Comparison of ENCODE assay signal across 24 cellular contexts in genomic region chr3:150335631-150336030, GRCh38.
DNase-seq lines count a peak whose midpoint lies in the region; ATAC-seq, FAIRE-seq and TF ChIP-seq lines count a peak whose summit lies in the region.
"Had no signal": no experiment of that assay in that cellular context is flagged by ENCODE, and none has a peak within 500 bp of the region (broad histone marks: within the 10 kb centered on the region; RNA-seq: fewer than 3 reads in every experiment).

No MANE protein-coding gene starts in this region.

- no peaks in the 10 kb centered on the region for H3K9me3 Mint-ChIP-seq in neural progenitor cell
- H3K9me3 Mint-ChIP-seq: endodermal cell had no signal

- H3K4me1 Mint-ChIP-seq in neural progenitor cell: no peaks in the 10 kb centered on the region

- no peak overlapping the region for H3K4me3 ChIP-seq in RWPE2 (ENCODE audit: severe bottlenecking)
- no peak overlapping the region for H3K4me3 ChIP-seq in choroid plexus epithelial cell (ENCODE audit: low read depth, low read length)
- H3K4me3 ChIP-seq in neural progenitor cell: no peak overlapping the region
- no peak overlapping the region for H3K4me3 ChIP-seq in small intestine (ENCODE audit: low read depth in 1 of 2, low read length in 2 of 2)
- no peak overlapping the region for H3K4me3 ChIP-seq in hepatocyte
- H3K4me3 ChIP-seq: A549, cardiac muscle cell, MG63 had no signal

- ATAC-seq in RWPE2 (ENCODE audit: low read depth): no peak
- ATAC-seq: A549, PC-3 had no signal

- H3K79me2 ChIP-seq in neural progenitor cell (ENCODE audit: low read depth) (no peaks in the 10 kb centered on the region), hepatocyte (no peaks in the 10 kb centered on the region)

- H3K36me3 Mint-ChIP-seq in neural progenitor cell: no peaks in the 10 kb centered on the region

- H3K27me3 Mint-ChIP-seq in neural progenitor cell (ENCODE audit: insufficient read depth, low read depth): peaks cover 3% of the 10 kb centered on the region

- H2AFZ ChIP-seq in neural progenitor cell (replicated peaks) (peak overlapping the region; percentile 35), hepatocyte (no peak overlapping the region)

- peak overlapping the region; percentile 35 for H3K4me2 ChIP-seq in neural progenitor cell
- no peak overlapping the region for H3K4me2 ChIP-seq in hepatocyte
- H3K4me2 ChIP-seq: A549 had no signal

- H3K27me3 ChIP-seq in RWPE2 (ENCODE audit: insufficient read depth, poor library complexity, severe bottlenecking): no peaks in the 10 kb centered on the region
- no peaks in the 10 kb centered on the region for H3K27me3 ChIP-seq in neural progenitor cell
- no peaks in the 10 kb centered on the region for H3K27me3 ChIP-seq in small intestine (ENCODE audit: control insufficient read depth in 2 of 2, insufficient read depth in 2 of 2, low read length in 2 of 2)
- no peaks in the 10 kb centered on the region for H3K27me3 ChIP-seq in hepatocyte
- H3K27me3 ChIP-seq: cardiac muscle cell, MG63 had no signal

- no peak overlapping the region for H3K27ac Mint-ChIP-seq in neural progenitor cell
- H3K27ac Mint-ChIP-seq: endodermal cell had no signal

- H3K9me2 ChIP-seq in hepatocyte (replicated peaks; ENCODE audit: insufficient read depth): no peaks in the 10 kb centered on the region

- TF ChIP-seq CTCF in RWPE2 (IDR thresholded peaks at IDR 0.05; ENCODE audit: poor library complexity, severe bottlenecking) (no peak), choroid plexus epithelial cell (conservative IDR thresholded peaks at IDR 0.05; ENCODE audit: low read depth, low read length) (no peak), neural progenitor cell (IDR thresholded peaks at IDR 0.05) (no peak), hepatocyte (IDR thresholded peaks at IDR 0.05; ENCODE audit: poor library complexity) (no peak)

- H3K27ac ChIP-seq in RWPE2 (ENCODE audit: poor library complexity, severe bottlenecking) (peak overlapping the region; percentile 13), neural progenitor cell (no peak overlapping the region), small intestine (ENCODE audit: low read depth in 1 of 2, low read length in 1 of 2) (no peak overlapping the region), hepatocyte (no peak overlapping the region)
- H3K27ac ChIP-seq: A549, cardiac muscle cell had no signal

- DNase-seq in GM03348 (ENCODE audit: low spot score): peak; percentile 15
- no peak for DNase-seq in RWPE2 (ENCODE audit: low spot score)
- peak; percentile 60 for DNase-seq in choroid plexus epithelial cell (ENCODE audit: low read depth)
- DNase-seq in neural progenitor cell (ENCODE audit: low spot score): no peak
- no peak for DNase-seq in small intestine
- DNase-seq in NCI-H2227 treated with DMSO at 0.1 percent for 48 hours (lab: John Stamatoyannopoulos, UW): no peak
- no peak for DNase-seq in hepatocyte (ENCODE audit: low spot score)
- DNase-seq in RKO (ENCODE audit: low spot score): no peak
- DNase-seq: activated CD4-positive, alpha-beta T cell treated with anti-CD3 and anti-CD28 coated beads for 48 hours; activated naive CD4-positive, alpha-beta T cell; activated T-cell treated with anti-CD3 and anti-CD28 coated beads, Interleukin-2, amount 50 U/mL, for 48 hours; amniotic stem cell; Caco-2; DMS79 treated with DMSO at 0.1 percent for 48 hours; endodermal cell; KBM-7; MG63; NCI-H1417; NCI-H446; PC-3; substantia nigra had no signal

- H3K4me3 Mint-ChIP-seq in neural progenitor cell: no peak overlapping the region
- H3K4me3 Mint-ChIP-seq: endodermal cell had no signal

- 71 to 87% (median 82%) methylated on average over 2 of the region's 2 CpGs for WGBS in small intestine, 3 donors
- WGBS in hepatocyte (ENCODE audit: low lambda C conversion rate, missing lambda C conversion rate): 63% methylated on average over 2 of the region's 2 CpGs

- H3K9ac ChIP-seq in neural progenitor cell: no peak overlapping the region

- H3K36me3 ChIP-seq in RWPE2 (ENCODE audit: low read depth) (no peaks in the 10 kb centered on the region), neural progenitor cell (no peaks in the 10 kb centered on the region), small intestine (ENCODE audit: control insufficient read depth in 2 of 2, insufficient read depth in 2 of 2, low read length in 2 of 2) (no peaks in the 10 kb centered on the region), hepatocyte (replicated peaks; ENCODE audit: insufficient read depth, low read depth) (no peaks in the 10 kb centered on the region)
- H3K36me3 ChIP-seq: cardiac muscle cell, MG63 had no signal

- H3K9me3 ChIP-seq in RWPE2 (ENCODE audit: severe bottlenecking) (no peaks in the 10 kb centered on the region), neural progenitor cell (ENCODE audit: low read depth) (peaks cover 2% of the 10 kb centered on the region), small intestine (ENCODE audit: control insufficient read depth, low read depth) (no peaks in the 10 kb centered on the region), hepatocyte (ENCODE audit: low read depth) (no peaks in the 10 kb centered on the region)
- H3K9me3 ChIP-seq: MG63 had no signal

- H4K20me1 ChIP-seq in neural progenitor cell (ENCODE audit: low read depth) (no peaks in the 10 kb centered on the region), hepatocyte (ENCODE audit: insufficient read depth, poor library complexity, severe bottlenecking) (no peaks in the 10 kb centered on the region)

- no peak for FAIRE-seq in small intestine (lab: Jason Lieb, UNC)
- FAIRE-seq: A549, GM12891 had no signal

- H3F3A ChIP-seq in neural progenitor cell (ENCODE audit: low read depth): no peaks in the 10 kb centered on the region

- peaks cover 13% of the 10 kb centered on the region for H3K4me1 ChIP-seq in RWPE2 (ENCODE audit: insufficient read depth, poor library complexity, severe bottlenecking)
- H3K4me1 ChIP-seq in neural progenitor cell: peaks cover 12% of the 10 kb centered on the region
- H3K4me1 ChIP-seq in small intestine (ENCODE audit: control insufficient read depth in 2 of 2, insufficient read depth in 1 of 2, low read depth in 1 of 2, low read length in 1 of 2): no peaks in the 10 kb centered on the region
- no peaks in the 10 kb centered on the region for H3K4me1 ChIP-seq in hepatocyte (ENCODE audit: insufficient read depth)

Comparison
In these comparisons a context has a peak if more than half of its experiments do, and no peak if none do; other contexts are left out.
1. DNase-seq: peak in GM03348 (single experiment) and choroid plexus epithelial cell (single experiment); none in RWPE2 (single experiment), neural progenitor cell (single experiment), small intestine (single experiment), NCI-H2227 treated with DMSO at 0.1 percent for 48 hours (single experiment), hepatocyte (single experiment) and RKO (single experiment).